17 cellular contexts compared by ENCODE assay signal in the genomic region with DNA sequence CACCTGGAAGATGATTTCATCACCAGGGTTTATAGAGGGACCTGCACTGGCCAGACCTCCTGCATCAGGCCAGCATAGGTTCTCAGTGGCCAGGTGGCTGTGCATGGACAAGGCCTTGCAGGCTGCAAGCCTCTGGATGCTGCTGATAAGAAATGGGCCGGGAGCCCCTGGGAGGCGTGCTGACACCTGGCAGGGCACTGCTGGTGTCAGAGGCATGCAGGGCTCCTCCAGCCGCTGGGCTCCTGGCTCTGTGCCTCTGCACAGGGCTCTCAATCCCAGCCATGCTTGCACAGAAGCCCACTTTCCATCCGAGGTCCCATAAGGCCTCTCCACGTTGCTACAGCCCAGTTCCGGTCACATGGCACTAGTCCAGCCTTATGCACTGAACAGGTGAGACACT. TPM values are rescaled to one million over a fixed set of nuclear protein-coding genes. Genes with fewer than 3 reads are reported as not detected.
DNase-seq lines count a peak whose midpoint lies in the region; TF ChIP-seq lines count a peak whose summit lies in the region.
"Had no signal": no experiment of that assay in that cellular context is flagged by ENCODE, and none has a peak within 500 bp of the region (broad histone marks: within the 10 kb centered on the region; RNA-seq: fewer than 3 reads in every experiment).

No MANE protein-coding gene starts in this region.

- H3K27ac Mint-ChIP-seq in nephron progenitor cell: no peak overlapping the region

- H2AK5ac ChIP-seq in neuronal stem cell (ENCODE audit: low read depth, low read length): no peak overlapping the region

- no peak for DNase-seq in PC-9
- DNase-seq in ecto neural progenitor cell (ENCODE audit: low spot score): peak; percentile 39
- no peak for DNase-seq in neuronal stem cell (ENCODE audit: low spot score)
- DNase-seq in UCSD-AML1 (lab: John Stamatoyannopoulos, UW; ENCODE audit: unreplicated experiment): no peak
- DNase-seq in effector memory CD4-positive, alpha-beta T cell: no peak
- no peak for DNase-seq in activated T-cell treated with anti-CD3 and anti-CD28 coated beads for 4 hours
- no peak for DNase-seq in nephron progenitor cell
- DNase-seq: ACHN, DMS79 treated with DMSO at 0.1 percent for 48 hours, HFFc6, NCI-H1092 treated with DMSO at 0.1 percent for 48 hours, NCI-H146, NCI-H2029 treated with DMSO at 0.1 percent for 48 hours, NCI-H446 treated with DMSO at 0.1 percent for 48 hours had no signal

- H3K4me3 Mint-ChIP-seq in nephron progenitor cell: no peak overlapping the region
- H3K4me3 Mint-ChIP-seq: HFFc6 had no signal

- peaks cover 5% of the 10 kb centered on the region for H3K4me1 Mint-ChIP-seq in nephron progenitor cell

- H4K20me1 ChIP-seq in PC-9 (ENCODE audit: insufficient read depth): no peaks in the 10 kb centered on the region

- no peak overlapping the region for H3K4me3 ChIP-seq in PC-9
- H3K4me3 ChIP-seq in neuronal stem cell (ENCODE audit: low read length in 2 of 2): no peak overlapping the region
- H3K4me3 ChIP-seq in effector memory CD4-positive, alpha-beta T cell (ENCODE audit: insufficient read depth, low read depth, low read length, poor library complexity, severe bottlenecking): no peak overlapping the region
- H3K4me3 ChIP-seq: SK-N-MC had no signal

- WGBS in neuronal stem cell (ENCODE audit: extremely low coverage in 2 of 2, insufficient read length in 2 of 2, insufficient replicate concordance in 1 of 2), 2 donors: no CpG with 5 or more reads among the region's 6 CpGs

- H3K9ac ChIP-seq in neuronal stem cell (ENCODE audit: low read depth, low read length, poor library complexity): no peak overlapping the region

- peak overlapping the region; percentile 38 for H3K23ac ChIP-seq in neuronal stem cell (ENCODE audit: low read depth, low read length, poor library complexity)

- H3K18ac ChIP-seq in neuronal stem cell (ENCODE audit: low read length): peak overlapping the region; percentile 8

- no peaks in the 10 kb centered on the region for H3K36me3 Mint-ChIP-seq in nephron progenitor cell (ENCODE audit: low read depth)

- no peak overlapping the region for H4K8ac ChIP-seq in neuronal stem cell (ENCODE audit: low read depth, low read length)

- H2AFZ ChIP-seq in PC-9: no peak overlapping the region
- no peak overlapping the region for H2AFZ ChIP-seq in neuronal stem cell (ENCODE audit: low read length)

- H3K4me1 ChIP-seq in PC-9 (replicated peaks; ENCODE audit: insufficient read depth) (peaks cover 80% of the 10 kb centered on the region), neuronal stem cell (ENCODE audit: control insufficient read depth in 2 of 2, insufficient read depth in 1 of 2, low read depth in 1 of 2, low read length in 2 of 2) (no peaks in the 10 kb centered on the region)
- no peaks in the 10 kb centered on the region for H3K4me1 ChIP-seq in effector memory CD4-positive, alpha-beta T cell (ENCODE audit: control insufficient read depth, insufficient read depth, low read length, poor library complexity, severe bottlenecking)

- H3K79me1 ChIP-seq in neuronal stem cell (ENCODE audit: low read depth, low read length): no peaks in the 10 kb centered on the region

- H3K79me2 ChIP-seq in PC-9 (ENCODE audit: low read depth): no peaks in the 10 kb centered on the region

- no peak overlapping the region for H4K91ac ChIP-seq in neuronal stem cell (ENCODE audit: low read depth, low read length, poor library complexity)

- no peak overlapping the region for H2BK15ac ChIP-seq in neuronal stem cell (ENCODE audit: low read length)

- intact Hi-C loops in PC-9 (cut with micrococcal nuclease; ENCODE audit: unreplicated experiment): no loop called here

- H3K9me3 ChIP-seq in PC-9 (ENCODE audit: insufficient read depth, low read depth) (no peaks in the 10 kb centered on the region), neuronal stem cell (replicated peaks in 1 of 2; ENCODE audit: control insufficient read depth in 2 of 2, insufficient read depth in 1 of 2, low read depth in 1 of 2, low read length in 2 of 2) (no peaks in the 10 kb centered on the region)
- H3K9me3 ChIP-seq in effector memory CD4-positive, alpha-beta T cell (ENCODE audit: control insufficient read depth, low read length): no peaks in the 10 kb centered on the region

- TF ChIP-seq CTCF in PC-9 (conservative IDR thresholded peaks at IDR 0.05) (no peak), nephron progenitor cell (IDR thresholded peaks at IDR 0.05) (no peak)

- H3K4ac ChIP-seq in neuronal stem cell (ENCODE audit: low read length): no peak overlapping the region

- H3K36me3 ChIP-seq in PC-9 (ENCODE audit: low read depth) (no peaks in the 10 kb centered on the region), neuronal stem cell (replicated peaks in 1 of 2; ENCODE audit: control insufficient read depth in 2 of 2, insufficient read depth in 2 of 2, low read length in 2 of 2) (no peaks in the 10 kb centered on the region)
- no peaks in the 10 kb centered on the region for H3K36me3 ChIP-seq in effector memory CD4-positive, alpha-beta T cell (ENCODE audit: control insufficient read depth, insufficient read depth, low read length)

- no peak overlapping the region for H3K27ac ChIP-seq in PC-9
- H3K27ac ChIP-seq in neuronal stem cell (replicated peaks; ENCODE audit: low read length): no peak overlapping the region
- no peak overlapping the region for H3K27ac ChIP-seq in effector memory CD4-positive, alpha-beta T cell (ENCODE audit: insufficient read depth, low read length, poor library complexity, severe bottlenecking)
- H3K27ac ChIP-seq: SK-N-MC had no signal

- 0 out of 2 replicates have a peak overlapping the region, but pooled peaks have one; percentile 61 for H3K4me2 ChIP-seq in PC-9
- H3K4me2 ChIP-seq in neuronal stem cell (ENCODE audit: insufficient read depth, low read length, poor library complexity, severe bottlenecking): no peak overlapping the region

- H3K27me3 ChIP-seq in PC-9 (ENCODE audit: insufficient read depth, low read depth) (no peaks in the 10 kb centered on the region), neuronal stem cell (ENCODE audit: control insufficient read depth in 3 of 3, insufficient read depth in 3 of 3, low read depth in 1 of 3, low read length in 3 of 3) (peaks cover 0 to 2% (median 0%) of the 10 kb centered on the region in 3 experiments)
- no peaks in the 10 kb centered on the region for H3K27me3 ChIP-seq in effector memory CD4-positive, alpha-beta T cell (replicated peaks; ENCODE audit: control insufficient read depth, insufficient read depth, low read length, poor library complexity, severe bottlenecking)

- peak overlapping the region; percentile 72 for H3K14ac ChIP-seq in neuronal stem cell (ENCODE audit: low read length)

- BruUV-seq in PC-9 (replicated peaks; lab: Mats Ljungman, UMichigan): no TSS peak

- H3K9me2 ChIP-seq in PC-9 (ENCODE audit: insufficient read depth): no peaks in the 10 kb centered on the region

- no peaks in the 10 kb centered on the region for H3K9me3 Mint-ChIP-seq in nephron progenitor cell
- H3K9me3 Mint-ChIP-seq: HFFc6 had no signal

- H2BK5ac ChIP-seq in neuronal stem cell (ENCODE audit: low read length): no peak overlapping the region

- POLR2A ChIA-PET in PC-9 (lab: Charles Lee; ENCODE audit: unreplicated experiment): no interaction called here

- CTCF ChIA-PET in PC-9 (lab: Charles Lee): no interaction called here

- peaks cover 6% of the 10 kb centered on the region for H3K27me3 Mint-ChIP-seq in nephron progenitor cell (ENCODE audit: low read depth, poor library complexity)

- peaks cover 35% of the 10 kb centered on the region for H3F3A ChIP-seq in PC-9 (ENCODE audit: insufficient read depth, low read depth)

- no peak overlapping the region for H2BK120ac ChIP-seq in neuronal stem cell (ENCODE audit: low read depth, low read length)

- no peak overlapping the region for H2BK12ac ChIP-seq in neuronal stem cell (ENCODE audit: low read length)

RNA-seq across cellular contexts. Expression of gene ANTXRL, which starts 27.2 kb away (rescaled TPM):
- 0.26 and 0.58 TPM in 2 replicates for total RNA-seq in PC-9 (2021)
- not detected for polyA plus RNA-seq in neuronal stem cell (2013, experiment 1 of 2)
- not detected for polyA plus RNA-seq in neuronal stem cell (2013, experiment 2 of 2)
- total RNA-seq: G401, HFFc6, Right ventricle myocardium inferior had no signal
